In genomic region chr3:189727898-189728297, GRCh38 we compare ENCODE assay signal across 26 cellular contexts.
A peak's percentile ranks its signal among the peaks of the same experiment; 100 is the strongest.
DNase-seq lines count a peak whose midpoint lies in the region; ATAC-seq and TF ChIP-seq lines count a peak whose summit lies in the region.
"Had no signal": no experiment of that assay in that cellular context is flagged by ENCODE, and none has a peak within 500 bp of the region (broad histone marks: within the 10 kb centered on the region; RNA-seq: fewer than 3 reads in every experiment).

No MANE protein-coding gene starts in this region.

- H3K4me3 ChIP-seq in astrocyte of the cerebellum (ENCODE audit: low read depth, low read length) (no peak overlapping the region), foreskin fibroblast (ENCODE audit: low read depth in 1 of 2, low read length in 2 of 2) (no peak overlapping the region)
- H3K4me3 ChIP-seq: body of pancreas, gastrocnemius medialis, hepatocyte, prostate gland, sigmoid colon, testis, uterus had no signal

- peak; percentile 60 for DNase-seq in HT1080 (ENCODE audit: low read depth)
- DNase-seq in astrocyte of the cerebellum (ENCODE audit: low read depth), result peak; percentile 23
- peak; percentile 38 to 40 for DNase-seq in foreskin fibroblast
- DNase-seq in DMS 273 treated with DMSO at 0.1 percent for 48 hours (lab: John Stamatoyannopoulos, UW), result no peak
- DNase-seq in DMS79 (lab: John Stamatoyannopoulos, UW), result no peak
- DNase-seq: activated CD4-positive, alpha-beta T cell treated with anti-CD3 and anti-CD28 coated beads for 36 hours; activated CD8-positive, alpha-beta memory T cell treated with anti-CD3 and anti-CD28 coated beads for 24 hours; activated effector memory CD4-positive, alpha-beta T cell treated with anti-CD3 and anti-CD28 coated beads, Interleukin-2, amount 50 U/mL, for 16 hours; activated naive CD8-positive, alpha-beta T cell treated with anti-CD3 and anti-CD28 coated beads for 36 hours; body of pancreas; CD4-positive, alpha-beta memory T cell; gastrocnemius medialis; GF-D8; mesendoderm; NCI-H146; NCI-H2107; sigmoid colon; stimulated activated naive CD4-positive, alpha-beta T cell treated with Interleukin-2 at 50 U/mL for 16 hours; T-helper 2 cell; testis; uterus had no signal

- in situ Hi-C loops in astrocyte of the cerebellum (cut with HindIII; ENCODE audit: low sequenced_read_pairs), result no loop called here

- no peak for TF ChIP-seq CTCF in astrocyte of the cerebellum (IDR thresholded peaks at IDR 0.05; ENCODE audit: low read depth, low read length, missing control alignments)
- no peak for TF ChIP-seq CTCF in foreskin fibroblast (IDR thresholded peaks at IDR 0.05; ENCODE audit: low read depth, low read length)

- ATAC-seq in GM18907 (IDR thresholded peaks at IDR 0.05; ENCODE audit: unreplicated experiment), result no peak
- no peak for ATAC-seq in GM19023 (IDR thresholded peaks at IDR 0.05; ENCODE audit: unreplicated experiment)
- ATAC-seq: activated CD4-positive, alpha-beta T cell treated with anti-CD3 and anti-CD28 coated beads for 36 hours; body of pancreas; gastrocnemius medialis; SK-N-SH treated with all-trans-retinoic acid at 6 μM for 48 hours had no signal

Comparison
In these comparisons a context has a peak if more than half of its experiments do, and no peak if none do; other contexts are left out.
1. DNase-seq: peak in HT1080 (single experiment), astrocyte of the cerebellum (single experiment) and foreskin fibroblast (2 of 2); none in DMS 273 treated with DMSO at 0.1 percent for 48 hours (single experiment) and DMS79 (single experiment).